Comparison of ENCODE assay signal across 22 cellular contexts in the genomic region with DNA sequence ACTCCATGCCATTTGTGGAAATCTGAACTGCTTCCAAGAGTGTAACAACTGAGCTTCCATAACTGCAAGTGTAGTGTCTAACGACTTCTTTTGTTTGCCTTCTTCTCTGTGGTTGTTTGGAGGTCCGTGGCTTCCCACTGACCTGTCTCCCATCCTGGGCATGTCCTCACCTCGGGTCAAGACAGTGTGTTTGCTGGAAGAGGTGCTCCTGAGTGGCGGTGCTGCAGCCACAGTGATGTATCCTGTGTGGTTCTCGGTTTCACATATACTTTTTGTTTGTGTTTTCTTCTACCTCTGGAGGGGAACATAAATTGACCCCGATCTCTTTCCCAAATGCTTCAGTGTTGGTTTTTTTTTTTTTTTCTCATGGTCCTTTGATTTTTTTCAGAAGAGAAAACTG.
"Had no signal": no experiment of that assay in that cellular context is flagged by ENCODE, and none has a peak within 500 bp of the region (broad histone marks: within the 10 kb centered on the region; RNA-seq: fewer than 3 reads in every experiment).

No MANE protein-coding gene starts in this region.

- H2AFZ ChIP-seq: hepatocyte had no signal

- DNase-seq: islet precursor cell; left ventricle myocardium inferior; mesendoderm; naive B cell; natural killer cell; nephron progenitor cell; ovary; right lobe of liver; stimulated activated CD4-positive, alpha-beta T cell treated with anti-CD3 and anti-CD28 coated beads, Interleukin-12 subunit alpha, Interleukin-12 subunit beta, amount 100 ng/mL, for 4 hours; stimulated activated CD4-positive, alpha-beta T cell treated with anti-CD3 and anti-CD28 coated beads, Interleukin-15, amount 100 ng/mL, for 24 hours; stimulated activated CD4-positive, alpha-beta T cell treated with anti-CD3 and anti-CD28 coated beads, Interleukin-2, amount 100 ng/mL, for 24 hours; stimulated activated CD4-positive, alpha-beta T cell treated with anti-CD3 and anti-CD28 coated beads, Interleukin-4, amount 100 ng/mL, for 24 hours; stimulated activated naive CD4-positive, alpha-beta T cell; tibial artery; uterus had no signal

- H3K36me3 ChIP-seq: left ventricle myocardium inferior, ovary, right atrium auricular region, right lobe of liver, suprapubic skin, thoracic aorta, tibial artery, uterus had no signal

- H3K4me2 ChIP-seq: hepatocyte, smooth muscle cell had no signal

- H3K4me3 ChIP-seq: hepatocyte, left ventricle myocardium inferior, lung, ovary, right atrium auricular region, right lobe of liver, smooth muscle cell, suprapubic skin, thoracic aorta, tibial artery, uterus had no signal

- H3K9me3 ChIP-seq: left ventricle myocardium inferior, ovary, right atrium auricular region, right lobe of liver, suprapubic skin, thoracic aorta, tibial artery, uterus had no signal

- H3K27me3 ChIP-seq: hepatocyte, ovary, right atrium auricular region, right lobe of liver, suprapubic skin, tibial artery, uterus had no signal

- ATAC-seq: natural killer cell; right lobe of liver; stimulated activated effector memory CD8-positive, alpha-beta T cell treated with anti-CD3 and anti-CD28 coated beads, Interleukin-12 subunit alpha, Interleukin-12 subunit beta, amount 100 ng/mL, for 72 hours had no signal

- H3K4me1 ChIP-seq: left ventricle myocardium inferior, suprapubic skin, tibial artery, uterus had no signal

- H3K27ac ChIP-seq: left ventricle myocardium inferior, ovary, right atrium auricular region, right lobe of liver, suprapubic skin, thoracic aorta, tibial artery, uterus had no signal

- H3K79me2 ChIP-seq: hepatocyte had no signal
